ENCODE assay signal across 10 cellular contexts in genomic region chr5:119417891-119418781, GRCh38. TPM values are rescaled to one million over a fixed set of nuclear protein-coding genes. Genes with fewer than 3 reads are reported as not detected.
A peak's percentile ranks its signal among the peaks of the same experiment; 100 is the strongest.
DNase-seq lines count a peak whose midpoint lies in the region; ATAC-seq and TF ChIP-seq lines count a peak whose summit lies in the region.
"Had no signal": no experiment of that assay in that cellular context is flagged by ENCODE, and none has a peak within 500 bp of the region (broad histone marks: within the 10 kb centered on the region; RNA-seq: fewer than 3 reads in every experiment).

No MANE protein-coding gene starts in this region.

- no peaks in the 10 kb centered on the region for H3K27me3 Mint-ChIP-seq in activated CD8-positive, alpha-beta T cell treated with anti-CD3 and anti-CD28 coated beads for 36 hours

- no peaks in the 10 kb centered on the region for H3K9me3 Mint-ChIP-seq in activated CD8-positive, alpha-beta T cell treated with anti-CD3 and anti-CD28 coated beads for 36 hours

- intact Hi-C loops in right cardiac atrium (cut with DNase I) (no loop called here), cardiac septum (cut with DNase I) (no loop called here)
- intact Hi-C loops in activated CD8-positive, alpha-beta T cell treated with anti-CD3 and anti-CD28 coated beads for 36 hours (cut with micrococcal nuclease) = no loop called here

- H3K4me3 Mint-ChIP-seq in activated CD8-positive, alpha-beta T cell treated with anti-CD3 and anti-CD28 coated beads for 36 hours = no peak overlapping the region
- H3K4me3 Mint-ChIP-seq: CD4-positive, CD25-positive, alpha-beta regulatory T cell had no signal

- WGBS in right cardiac atrium = 56% methylated on average over 7 of the region's 7 CpGs

- CTCF ChIA-PET in activated CD8-positive, alpha-beta T cell treated with anti-CD3 and anti-CD28 coated beads for 36 hours (lab: Charles Lee) = interaction anchor here (0.8 to 2.5 kb wide), 6 partner anchors 14 to 430 kb away, joined by 3 to 11 read pairs (median 4); partner anchors contain the start of genes DTWD2 and HSD17B4

- TF ChIP-seq CTCF in activated CD8-positive, alpha-beta T cell treated with anti-CD3 and anti-CD28 coated beads for 36 hours (IDR thresholded peaks at IDR 0.05) = no peak

- POLR2A ChIA-PET in activated CD8-positive, alpha-beta T cell treated with anti-CD3 and anti-CD28 coated beads for 36 hours (lab: Charles Lee) = interaction anchor here (0.5 kb wide), 1 partner anchor 71 kb away, joined by 3 read pairs; no protein-coding TSS in a partner anchor

- no peak overlapping the region for H3K27ac ChIP-seq in right cardiac atrium (ENCODE audit: low read length)
- H3K27ac ChIP-seq: adrenal gland had no signal

- H3K27me3 ChIP-seq in right cardiac atrium (ENCODE audit: control insufficient read depth, insufficient read depth) = no peaks in the 10 kb centered on the region
- H3K27me3 ChIP-seq: adrenal gland had no signal

- H3K27ac Mint-ChIP-seq in activated CD8-positive, alpha-beta T cell treated with anti-CD3 and anti-CD28 coated beads for 36 hours = no peak overlapping the region
- H3K27ac Mint-ChIP-seq: CD4-positive, CD25-positive, alpha-beta regulatory T cell had no signal

- H3K36me3 Mint-ChIP-seq in activated CD8-positive, alpha-beta T cell treated with anti-CD3 and anti-CD28 coated beads for 36 hours (ENCODE audit: low read depth) = no peaks in the 10 kb centered on the region
- H3K36me3 Mint-ChIP-seq: CD4-positive, CD25-positive, alpha-beta regulatory T cell had no signal

- H3K9me3 ChIP-seq in right cardiac atrium (ENCODE audit: control insufficient read depth, low read length) = no peaks in the 10 kb centered on the region
- H3K9me3 ChIP-seq: adrenal gland had no signal

- H3K4me1 ChIP-seq in right cardiac atrium (ENCODE audit: control insufficient read depth, insufficient read depth, low read length) = no peaks in the 10 kb centered on the region
- H3K4me1 ChIP-seq: adrenal gland had no signal

- DNase-seq in right cardiac atrium (no peak), cardiac septum (ENCODE audit: low spot score) (no peak), RPMI7951 (ENCODE audit: low read depth) (peak; percentile 61), fibroblast of peridontal ligament (ENCODE audit: extremely low read depth) (peak; percentile 98), NCI-H2171 treated with DMSO at 0.1 percent for 48 hours (lab: John Stamatoyannopoulos, UW) (no peak), NCI-H1436 (lab: John Stamatoyannopoulos, UW) (no peak)
- no peak for DNase-seq in activated CD8-positive, alpha-beta T cell treated with anti-CD3 and anti-CD28 coated beads for 36 hours
- DNase-seq: adrenal gland; CD4-positive, CD25-positive, alpha-beta regulatory T cell had no signal

- H3K4me1 Mint-ChIP-seq in activated CD8-positive, alpha-beta T cell treated with anti-CD3 and anti-CD28 coated beads for 36 hours (ENCODE audit: low read depth) = peaks cover 20% of the 10 kb centered on the region

- H3K4me3 ChIP-seq in right cardiac atrium (ENCODE audit: low read length) = no peak overlapping the region
- H3K4me3 ChIP-seq: adrenal gland had no signal

- ATAC-seq in right cardiac atrium = peak; percentile 43 to 50
- no peak for ATAC-seq in HG02970 (IDR thresholded peaks at IDR 0.05; ENCODE audit: low FRiP score, unreplicated experiment)
- no peak for ATAC-seq in activated CD8-positive, alpha-beta T cell treated with anti-CD3 and anti-CD28 coated beads for 36 hours

RNA-seq across cellular contexts. Expression of gene HSD17B4, which starts 34.2 kb away (rescaled TPM):
- total RNA-seq in right cardiac atrium (100 to 1,000 TPM; 200 to 253 (median 223) TPM), cardiac septum (189 TPM)
- 207 TPM for polyA plus RNA-seq in right cardiac atrium
- total RNA-seq in RPMI7951 (2014; rRNA removed; shearing (Covaris generic)) = 138 and 183 TPM in 2 replicates
- total RNA-seq in activated CD8-positive, alpha-beta T cell treated with anti-CD3 and anti-CD28 coated beads for 36 hours = 100 to 1,000 TPM in 1 of 2 experiments, 10 to 100 TPM in 1; 94.3 to 111 TPM

Comparison
In these comparisons a context has a peak if more than half of its experiments do, and no peak if none do; other contexts are left out.
1. ATAC-seq: peak in right cardiac atrium (2 of 2); none in HG02970 (single experiment) and activated CD8-positive, alpha-beta T cell treated with anti-CD3 and anti-CD28 coated beads for 36 hours (single experiment).
2. DNase-seq: peak in RPMI7951 (single experiment) and fibroblast of peridontal ligament (single experiment); none in right cardiac atrium (0 of 3), cardiac septum (single experiment), NCI-H2171 treated with DMSO at 0.1 percent for 48 hours (single experiment), NCI-H1436 (single experiment) and activated CD8-positive, alpha-beta T cell treated with anti-CD3 and anti-CD28 coated beads for 36 hours (single experiment).